In the genomic region with DNA sequence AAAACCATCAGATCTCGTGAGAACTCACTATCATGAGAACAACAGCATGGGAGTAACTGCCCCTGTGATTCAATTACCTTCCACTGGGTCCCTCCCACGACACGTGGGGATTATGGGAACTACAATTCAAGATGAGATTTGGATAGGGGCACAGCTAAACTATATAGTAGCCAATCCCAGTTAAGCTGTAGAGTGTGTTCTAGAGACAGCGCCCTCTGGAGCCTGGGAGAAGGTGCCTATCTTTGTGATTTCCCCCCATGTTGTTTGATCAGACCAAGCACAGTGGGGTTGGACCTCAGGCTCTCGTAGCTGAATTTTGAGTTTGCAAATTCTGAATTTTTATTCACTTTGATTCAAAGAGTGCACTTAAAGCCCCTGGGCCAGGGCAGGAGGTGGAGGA, we compare ENCODE assay signal across 20 cellular contexts.
DNase-seq lines count a peak whose midpoint lies in the region; ATAC-seq and TF ChIP-seq lines count a peak whose summit lies in the region.
"Had no signal": no experiment of that assay in that cellular context is flagged by ENCODE, and none has a peak within 500 bp of the region (broad histone marks: within the 10 kb centered on the region; RNA-seq: fewer than 3 reads in every experiment).

No MANE protein-coding gene starts in this region.

- H3K27me3 ChIP-seq in SK-N-SH (ENCODE audit: insufficient read depth) = no peaks in the 10 kb centered on the region
- H3K27me3 ChIP-seq: BLaER1 treated with 17β-estradiol and CSF1 and Interleukin-3, amounts not matched to agents 10 nM and 100 nM; Peyer's patch had no signal

- H3K4me1 ChIP-seq in SK-N-SH (ENCODE audit: control insufficient read depth in 1 of 2, insufficient read depth in 2 of 2, low read depth in 1 of 2, low read length in 1 of 2) = no peaks in the 10 kb centered on the region
- H3K4me1 ChIP-seq: Peyer's patch had no signal

- CTCF ChIA-PET in SK-N-SH (lab: Yijun Ruan, JAX) (interaction anchor here (1.5 to 1.7 kb wide), 2 partner anchors 12 to 45 kb away, joined by 3 to 4 read pairs; no protein-coding TSS in a partner anchor), WTC11 (lab: Charles Lee) (interaction anchor here (0.6 to 1.5 kb wide), 11 partner anchors 9 to 222 kb away, joined by 3 to 9 read pairs (median 3); no protein-coding TSS in a partner anchor)

- H3K4me1 Mint-ChIP-seq in WTC11 = no peaks in the 10 kb centered on the region

- no peak overlapping the region for H2AFZ ChIP-seq in SK-N-SH (ENCODE audit: low read depth)

- peaks cover 18% of the 10 kb centered on the region for H3K9me3 Mint-ChIP-seq in WTC11
- H3K9me3 Mint-ChIP-seq: CD8-positive, alpha-beta T cell had no signal

- no peaks in the 10 kb centered on the region for H3K36me3 ChIP-seq in SK-N-SH (replicated peaks in 1 of 2; ENCODE audit: control insufficient read depth in 1 of 2, insufficient read depth in 2 of 2, low read length in 1 of 2)
- H3K36me3 ChIP-seq: Peyer's patch had no signal

- no peaks in the 10 kb centered on the region for H4K20me1 ChIP-seq in SK-N-SH (ENCODE audit: insufficient read depth)
- H4K20me1 ChIP-seq: BLaER1 treated with 17β-estradiol and CSF1 and Interleukin-3, amounts not matched to agents 10 nM and 100 nM had no signal

- ATAC-seq in SK-N-SH treated with all-trans-retinoic acid at 6 μM for 48 hours = no peak
- peak; percentile 83 for ATAC-seq in WTC11
- no peak for ATAC-seq in GM18867 (IDR thresholded peaks at IDR 0.05; ENCODE audit: unreplicated experiment)
- ATAC-seq: CD8-positive, alpha-beta T cell; K562; Right ventricle myocardium inferior had no signal

- no peak overlapping the region for H3K27ac Mint-ChIP-seq in WTC11
- H3K27ac Mint-ChIP-seq: CD8-positive, alpha-beta T cell had no signal

- TF ChIP-seq EP300 in SK-N-SH (IDR thresholded peaks at IDR 0.05; ENCODE audit: borderline replicate concordance in 1 of 2, low read depth in 1 of 2, low read length in 1 of 2) = no peak

- peaks cover 5% of the 10 kb centered on the region; the same call in 1 of the 2 replicates for H3K27me3 Mint-ChIP-seq in WTC11 (ENCODE audit: low read depth)

- H3K9ac ChIP-seq in SK-N-SH = no peak overlapping the region
- H3K9ac ChIP-seq: BLaER1 treated with 17β-estradiol and CSF1 and Interleukin-3, amounts not matched to agents 10 nM and 100 nM had no signal

- H3K27ac ChIP-seq in SK-N-SH (ENCODE audit: low read depth in 2 of 2, low read length in 1 of 2) = no peak overlapping the region
- H3K27ac ChIP-seq: BLaER1 treated with 17β-estradiol and CSF1 and Interleukin-3, amounts not matched to agents 10 nM and 100 nM; Peyer's patch had no signal

- no peak for TF ChIP-seq RAD21 in SK-N-SH (IDR thresholded peaks at IDR 0.05; ENCODE audit: low read length)

- H3K79me2 ChIP-seq in SK-N-SH (ENCODE audit: insufficient read depth) = no peaks in the 10 kb centered on the region

- H3K9me3 ChIP-seq in SK-N-SH = no peaks in the 10 kb centered on the region
- H3K9me3 ChIP-seq: Peyer's patch had no signal

- H3K9me2 ChIP-seq in SK-N-SH = no peaks in the 10 kb centered on the region

- TF ChIP-seq CTCF in SK-N-SH (IDR thresholded peaks at IDR 0.05) (peak; percentile 12; the same call in 1 of the 2 replicates), WTC11 (IDR thresholded peaks at IDR 0.05) (no peak), foreskin fibroblast (IDR thresholded peaks at IDR 0.05; ENCODE audit: low read depth, low read length) (no peak)

- H3K4me3 ChIP-seq in SK-N-SH (ENCODE audit: low read depth in 2 of 2, low read length in 1 of 2) = no peak overlapping the region
- H3K4me3 ChIP-seq in foreskin fibroblast (ENCODE audit: low read depth in 1 of 2, low read length in 2 of 2) = no peak overlapping the region
- H3K4me3 ChIP-seq: BLaER1 treated with 17β-estradiol and CSF1 and Interleukin-3, amounts not matched to agents 10 nM and 100 nM; K562; Peyer's patch had no signal

- H3K4me2 ChIP-seq in SK-N-SH = no peak overlapping the region
- H3K4me2 ChIP-seq: BLaER1 treated with 17β-estradiol and CSF1 and Interleukin-3, amounts not matched to agents 10 nM and 100 nM had no signal

- WGBS in SK-N-SH (ENCODE audit: low lambda C conversion rate) = 56% methylated on average over 5 of the region's 5 CpGs

- no peak overlapping the region for H3K4me3 Mint-ChIP-seq in WTC11
- H3K4me3 Mint-ChIP-seq: CD8-positive, alpha-beta T cell had no signal

- H3F3A ChIP-seq in SK-N-SH (replicated peaks; ENCODE audit: insufficient read depth) = no peaks in the 10 kb centered on the region

- DNase-seq in SK-N-SH = no peak
- peak; percentile 12 for DNase-seq in HT1080 (ENCODE audit: low read depth)
- DNase-seq in WTC11 (ENCODE audit: low spot score) = no peak
- DNase-seq in iPS-NIHi7 (ENCODE audit: extremely low spot score) = peak; percentile 44
- DNase-seq in foreskin fibroblast = no peak
- DNase-seq in MV-4-11 (lab: John Stamatoyannopoulos, UW) = no peak
- DNase-seq: Calu3; CD8-positive, alpha-beta T cell; DMS53; NCI-H1048; NCI-H1436; NCI-H1930; NCI-H226; NCI-H524; Peyer's patch had no signal

- POLR2A ChIA-PET in SK-N-SH (lab: Yijun Ruan, JAX) = no interaction called here
- POLR2A ChIA-PET in WTC11 (lab: Charles Lee) = no interaction called here

- H3K36me3 Mint-ChIP-seq in WTC11 = no peaks in the 10 kb centered on the region
- H3K36me3 Mint-ChIP-seq: CD8-positive, alpha-beta T cell had no signal

TF ChIP-seq in SK-N-SH, 30 proteins besides CTCF, POLR2A, EP300 and RAD21:
- TF ChIP-seq, protein P1, sequence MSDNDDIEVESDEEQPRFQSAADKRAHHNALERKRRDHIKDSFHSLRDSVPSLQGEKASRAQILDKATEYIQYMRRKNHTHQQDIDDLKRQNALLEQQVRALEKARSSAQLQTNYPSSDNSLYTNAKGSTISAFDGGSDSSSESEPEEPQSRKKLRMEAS (IDR thresholded peaks at IDR 0.05; ENCODE audit: low read depth) = no peak
- no peak for TF ChIP-seq TEAD4 (IDR thresholded peaks at IDR 0.05; ENCODE audit: borderline replicate concordance, insufficient read depth)
- no peak for TF ChIP-seq USF2 (IDR thresholded peaks at IDR 0.05; ENCODE audit: borderline replicate concordance, low read depth, low read length)
TF ChIP-seq in SK-N-SH: peak in this region for 0.

TF ChIP-seq in SK-N-SH treated with all-trans-retinoic acid at 6 μM for 48 hours, 23 proteins besides CTCF, POLR2A, EP300 and RAD21 (continues in another document):
- TF ChIP-seq PPARA (CRISPR knock-in tag; IDR thresholded peaks at IDR 0.05; ENCODE audit: borderline replicate concordance) (no peak), RARB (CRISPR knock-in tag; IDR thresholded peaks at IDR 0.05) (no peak), ZNF565 (CRISPR knock-in tag; conservative IDR thresholded peaks at IDR 0.05; ENCODE audit: low read depth) (no peak), ZFP30 (CRISPR knock-in tag; IDR thresholded peaks at IDR 0.05) (no peak), TSHZ2 (CRISPR knock-in tag; IDR thresholded peaks at IDR 0.05) (no peak), ZC3H10 (CRISPR knock-in tag; IDR thresholded peaks at IDR 0.05) (no peak)

TF ChIP-seq in WTC11, 78 proteins besides CTCF, POLR2A, EP300 and RAD21:
- TF ChIP-seq ZNF232 (CRISPR knock-in tag; IDR thresholded peaks at IDR 0.05) = no peak
- TF ChIP-seq OVOL2 (CRISPR knock-in tag; IDR thresholded peaks at IDR 0.05; ENCODE audit: borderline replicate concordance) = no peak
- TF ChIP-seq, protein P2, sequence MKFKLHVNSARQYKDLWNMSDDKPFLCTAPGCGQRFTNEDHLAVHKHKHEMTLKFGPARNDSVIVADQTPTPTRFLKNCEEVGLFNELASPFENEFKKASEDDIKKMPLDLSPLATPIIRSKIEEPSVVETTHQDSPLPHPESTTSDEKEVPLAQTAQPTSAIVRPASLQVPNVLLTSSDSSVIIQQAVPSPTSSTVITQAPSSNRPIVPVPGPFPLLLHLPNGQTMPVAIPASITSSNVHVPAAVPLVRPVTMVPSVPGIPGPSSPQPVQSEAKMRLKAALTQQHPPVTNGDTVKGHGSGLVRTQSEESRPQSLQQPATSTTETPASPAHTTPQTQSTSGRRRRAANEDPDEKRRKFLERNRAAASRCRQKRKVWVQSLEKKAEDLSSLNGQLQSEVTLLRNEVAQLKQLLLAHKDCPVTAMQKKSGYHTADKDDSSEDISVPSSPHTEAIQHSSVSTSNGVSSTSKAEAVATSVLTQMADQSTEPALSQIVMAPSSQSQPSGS (CRISPR knock-in tag; IDR thresholded peaks at IDR 0.05; ENCODE audit: borderline replicate concordance, low read depth) = no peak
- TF ChIP-seq E2F1 (CRISPR knock-in tag; IDR thresholded peaks at IDR 0.05) = no peak

Comparison
In these comparisons a context has a peak if more than half of its experiments do, and no peak if none do; other contexts are left out.
1. DNase-seq: peak in HT1080 (single experiment) and iPS-NIHi7 (single experiment); none in SK-N-SH (single experiment), WTC11 (single experiment), foreskin fibroblast (0 of 2) and MV-4-11 (single experiment).
2. Of the 6 proteins assayed by ChIP-seq in both WTC11 and SK-N-SH: peak only in WTC11: none; only in SK-N-SH: CTCF; in both: none; in neither: 5.